Comparison of ENCODE assay signal across 10 cellular contexts in genomic region chr3:114417682-114418081, GRCh38.
A peak's percentile ranks its signal among the peaks of the same experiment; 100 is the strongest.
DNase-seq lines count a peak whose midpoint lies in the region; ATAC-seq and TF ChIP-seq lines count a peak whose summit lies in the region.
"Had no signal": no experiment of that assay in that cellular context is flagged by ENCODE, and none has a peak within 500 bp of the region (broad histone marks: within the 10 kb centered on the region; RNA-seq: fewer than 3 reads in every experiment).

No MANE protein-coding gene starts in this region.

- peaks cover 17 to 22% of the 10 kb centered on the region in 2 donors for H3K4me1 Mint-ChIP-seq in natural killer cell treated with Interleukin-12 subunit alpha and Interleukin-12 subunit beta and Interleukin-15 and Interleukin-18, amount 100 ng/mL, for 72 hours (ENCODE audit: low read depth in 2 of 2)
- H3K4me1 Mint-ChIP-seq in natural killer cell (no peaks in the 10 kb centered on the region), endothelial cell (ENCODE audit: unreplicated experiment) (no peaks in the 10 kb centered on the region)

- H3K4me3 Mint-ChIP-seq in natural killer cell treated with Interleukin-12 subunit alpha and Interleukin-12 subunit beta and Interleukin-15 and Interleukin-18, amount 100 ng/mL, for 72 hours, result peak overlapping the region; percentile 57
- no peak overlapping the region for H3K4me3 Mint-ChIP-seq in natural killer cell
- no peak overlapping the region for H3K4me3 Mint-ChIP-seq in endothelial cell (ENCODE audit: unreplicated experiment)

- H3K27me3 Mint-ChIP-seq in natural killer cell treated with Interleukin-12 subunit alpha and Interleukin-12 subunit beta and Interleukin-15 and Interleukin-18, amount 100 ng/mL, for 72 hours, result no peaks in the 10 kb centered on the region
- H3K27me3 Mint-ChIP-seq in natural killer cell (ENCODE audit: low read depth in 2 of 2) (no peaks in the 10 kb centered on the region), endothelial cell (ENCODE audit: unreplicated experiment) (no peaks in the 10 kb centered on the region)

- peak overlapping the region in 4 of 59 donors; percentile 2 to 25 (median 18) for H3K4me3 ChIP-seq in dorsolateral prefrontal cortex
- no peak overlapping the region for H3K4me3 ChIP-seq in mucosa of descending colon

- ATAC-seq in natural killer cell treated with Interleukin-12 subunit alpha and Interleukin-12 subunit beta and Interleukin-15 and Interleukin-18, amount 100 ng/mL, for 72 hours, result no peak
- ATAC-seq in natural killer cell (no peak), HG03280 (IDR thresholded peaks at IDR 0.05; ENCODE audit: unreplicated experiment) (peak; percentile 20), mucosa of descending colon (no peak)

- H3K36me3 ChIP-seq in mucosa of descending colon (ENCODE audit: low read depth), result no peaks in the 10 kb centered on the region

- TF ChIP-seq POLR2A in erythroblast (IDR thresholded peaks at IDR 0.05; ENCODE audit: low read length), result no peak

- H3K27ac ChIP-seq in dorsolateral prefrontal cortex, result peak overlapping the region in 40 of 59 donors; percentile 5 to 80 (median 46)

- H3K9me3 ChIP-seq in mucosa of descending colon, result no peaks in the 10 kb centered on the region

- peak overlapping the region; percentile 71 to 94 for H3K27ac Mint-ChIP-seq in natural killer cell treated with Interleukin-12 subunit alpha and Interleukin-12 subunit beta and Interleukin-15 and Interleukin-18, amount 100 ng/mL, for 72 hours
- H3K27ac Mint-ChIP-seq in natural killer cell, result no peak overlapping the region
- no peak overlapping the region for H3K27ac Mint-ChIP-seq in endothelial cell (ENCODE audit: unreplicated experiment)

- TF ChIP-seq CTCF in natural killer cell (IDR thresholded peaks at IDR 0.05) (no peak), dorsolateral prefrontal cortex (IDR thresholded peaks at IDR 0.05 in 54 of 56, conservative IDR thresholded peaks at IDR 0.05 in 2 of 56; ENCODE audit: low read depth in 1 of 56, partially characterized antibody in 56 of 56) (no peak), endothelial cell (IDR thresholded peaks at IDR 0.05; ENCODE audit: unreplicated experiment) (no peak), mucosa of descending colon (IDR thresholded peaks at IDR 0.05) (no peak)

- H3K4me1 ChIP-seq in mucosa of descending colon (ENCODE audit: low read depth), result no peaks in the 10 kb centered on the region

- H3K36me3 Mint-ChIP-seq in natural killer cell treated with Interleukin-12 subunit alpha and Interleukin-12 subunit beta and Interleukin-15 and Interleukin-18, amount 100 ng/mL, for 72 hours, result no peaks in the 10 kb centered on the region
- H3K36me3 Mint-ChIP-seq in natural killer cell (no peaks in the 10 kb centered on the region), endothelial cell (ENCODE audit: low read depth, unreplicated experiment) (no peaks in the 10 kb centered on the region)

- H3K27me3 ChIP-seq in dorsolateral prefrontal cortex, result no peaks in the 10 kb centered on the region

- intact Hi-C loops in natural killer cell (cut with micrococcal nuclease), result loop anchor here (1.0 to 10.0 kb wide), 6 partner anchors 34 to 683 kb away; no protein-coding TSS in a partner anchor
- intact Hi-C loops in dorsolateral prefrontal cortex (cut with DNase I), result loop anchor here (1.0 to 5.0 kb wide), 3 partner anchors 33 to 55 kb away; no protein-coding TSS in a partner anchor
- intact Hi-C loops in mucosa of descending colon (cut with DNase I, micrococcal nuclease), result no loop called here

- no peaks in the 10 kb centered on the region for H3K9me3 Mint-ChIP-seq in natural killer cell treated with Interleukin-12 subunit alpha and Interleukin-12 subunit beta and Interleukin-15 and Interleukin-18, amount 100 ng/mL, for 72 hours
- H3K9me3 Mint-ChIP-seq in natural killer cell (no peaks in the 10 kb centered on the region), endothelial cell (ENCODE audit: unreplicated experiment) (no peaks in the 10 kb centered on the region)

- no peak for DNase-seq in natural killer cell treated with Interleukin-12 subunit alpha and Interleukin-12 subunit beta and Interleukin-15 and Interleukin-18, amount 100 ng/mL, for 72 hours (ENCODE audit: low spot score)
- DNase-seq in natural killer cell (no peak), dorsolateral prefrontal cortex (no peak), endothelial cell (ENCODE audit: low spot score) (no peak), erythroblast (lab: John Stamatoyannopoulos, UW) (no peak), mucosa of descending colon (no peak)
- no peak for DNase-seq in stimulated activated CD4-positive, alpha-beta T cell treated with anti-CD3 and anti-CD28 coated beads, Interleukin-4, amount 100 ng/mL, for 4 hours
- DNase-seq: anterior cingulate cortex, NCI-H2081 had no signal

Comparison
In these comparisons a context has a peak if more than half of its experiments do, and no peak if none do; other contexts are left out.
1. H3K27ac Mint-ChIP-seq: peak in natural killer cell treated with Interleukin-12 subunit alpha and Interleukin-12 subunit beta and Interleukin-15 and Interleukin-18, amount 100 ng/mL, for 72 hours (2 of 2); none in natural killer cell (0 of 2) and endothelial cell (single experiment).
2. intact Hi-C loops: an anchor here in natural killer cell (1.0 to 10.0 kb wide) and dorsolateral prefrontal cortex (1.0 to 5.0 kb wide); none called in mucosa of descending colon.